In the genomic region with DNA sequence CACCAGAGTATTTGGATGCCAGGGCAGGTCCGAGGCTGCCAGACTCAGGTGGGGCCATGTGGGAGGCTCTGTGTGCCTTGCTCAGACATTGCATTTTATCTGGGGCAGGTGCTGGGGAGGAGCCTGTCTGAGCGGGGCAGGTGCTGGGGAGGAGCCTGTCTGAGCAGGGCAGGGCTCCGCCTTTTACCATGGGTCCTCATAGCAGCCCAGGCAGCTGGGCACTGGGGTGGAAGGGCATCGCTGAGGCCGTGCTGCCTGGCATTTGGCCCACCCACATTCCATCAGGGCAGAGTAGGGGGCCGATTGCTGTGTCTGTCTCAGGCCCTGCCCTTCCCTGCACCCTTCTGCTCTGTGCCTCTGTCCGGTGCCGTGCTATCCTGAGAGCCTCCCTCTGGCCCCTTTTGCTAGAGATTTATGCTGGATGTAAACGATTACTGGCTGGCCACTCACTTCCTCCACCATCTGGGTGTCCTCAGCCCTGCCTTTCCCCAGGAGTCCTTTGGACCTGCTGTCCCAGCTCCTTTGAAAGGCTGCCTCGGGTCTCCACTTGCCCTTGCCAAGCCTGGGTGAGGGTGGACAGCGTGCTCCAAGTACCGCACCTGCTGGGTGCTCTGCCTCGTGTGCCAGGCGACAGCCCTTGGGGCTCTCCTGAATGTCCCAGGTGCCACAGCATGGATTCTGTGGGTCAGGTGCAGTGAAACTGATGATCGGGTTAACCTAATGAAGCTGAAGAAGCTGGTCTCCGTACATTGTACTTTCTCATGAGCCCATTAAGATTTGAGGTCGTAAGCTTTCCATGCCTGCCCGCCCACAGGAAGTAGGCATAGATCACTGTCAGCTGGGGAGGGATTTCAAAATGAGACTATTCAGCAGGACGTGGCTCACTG, we compare ENCODE assay signal across 9 cellular contexts.
DNase-seq lines count a peak whose midpoint lies in the region; ATAC-seq lines count a peak whose summit lies in the region.
"Had no signal": no experiment of that assay in that cellular context is flagged by ENCODE, and none has a peak within 500 bp of the region (broad histone marks: within the 10 kb centered on the region; RNA-seq: fewer than 3 reads in every experiment).

No MANE protein-coding gene starts in this region.

- DNase-seq in DMS79 treated with DMSO at 0.1 percent for 48 hours (lab: John Stamatoyannopoulos, UW), result peak; percentile 60
- peak; percentile 97 for DNase-seq in NCI-H1436 (lab: John Stamatoyannopoulos, UW)
- DNase-seq in activated naive CD8-positive, alpha-beta T cell treated with anti-CD3 and anti-CD28 coated beads, Interleukin-2, amount 50 U/mL, for 24 hours, result no peak
- no peak for DNase-seq in cortex of kidney (lab: John Stamatoyannopoulos, UW)
- no peak for DNase-seq in HuH-7.5 (ENCODE audit: low spot score)
- no peak for DNase-seq in Karpas-422

- H3K79me2 ChIP-seq in Karpas-422 (ENCODE audit: low read length), result peaks cover 12% of the 10 kb centered on the region; the same call in 1 of the 2 replicates

- no peaks in the 10 kb centered on the region for H4K20me1 ChIP-seq in Karpas-422 (ENCODE audit: insufficient read depth, low read depth, low read length)

- H3K4me1 ChIP-seq in mucosa of rectum (ENCODE audit: control insufficient read depth in 2 of 2, insufficient read depth in 2 of 2, low read length in 2 of 2), result peaks cover 3 to 25% of the 10 kb centered on the region in 2 donors
- H3K4me1 ChIP-seq in Karpas-422 (ENCODE audit: low read length), result peaks cover 12% of the 10 kb centered on the region

- ATAC-seq in activated naive CD8-positive, alpha-beta T cell treated with anti-CD3 and anti-CD28 coated beads, Interleukin-2, amount 50 U/mL, for 24 hours, result no peak
- no peak for ATAC-seq in GM18909 (IDR thresholded peaks at IDR 0.05; ENCODE audit: poor library complexity, unreplicated experiment)

- H3K27me3 Mint-ChIP-seq in activated naive CD8-positive, alpha-beta T cell treated with anti-CD3 and anti-CD28 coated beads, Interleukin-2, amount 50 U/mL, for 24 hours, result no peaks in the 10 kb centered on the region
- H3K27me3 Mint-ChIP-seq: activated naive CD8-positive, alpha-beta T cell had no signal

- H3K9me2 ChIP-seq in Karpas-422 (replicated peaks; ENCODE audit: insufficient read depth, low read length), result no peaks in the 10 kb centered on the region

- no peaks in the 10 kb centered on the region for H3K9me3 Mint-ChIP-seq in activated naive CD8-positive, alpha-beta T cell treated with anti-CD3 and anti-CD28 coated beads, Interleukin-2, amount 50 U/mL, for 24 hours

- H3K9ac ChIP-seq in mucosa of rectum (ENCODE audit: low read depth in 1 of 2, low read length in 2 of 2), result peak overlapping the region in 1 of 2 donors; percentile 55
- H3K9ac ChIP-seq in Karpas-422 (ENCODE audit: low read length), result no peak overlapping the region

- H3K27me3 ChIP-seq in mucosa of rectum (ENCODE audit: control insufficient read depth in 2 of 2, insufficient read depth in 2 of 2, low read length in 2 of 2) (no peaks in the 10 kb centered on the region), Karpas-422 (ENCODE audit: low read length) (no peaks in the 10 kb centered on the region)

- no peak overlapping the region for H3K4me2 ChIP-seq in Karpas-422 (ENCODE audit: low read depth, low read length, poor library complexity, severe bottlenecking)

- H3K4me3 Mint-ChIP-seq in activated naive CD8-positive, alpha-beta T cell treated with anti-CD3 and anti-CD28 coated beads, Interleukin-2, amount 50 U/mL, for 24 hours, result no peak overlapping the region
- H3K4me3 Mint-ChIP-seq: activated naive CD8-positive, alpha-beta T cell had no signal

- H3K36me3 Mint-ChIP-seq in activated naive CD8-positive, alpha-beta T cell treated with anti-CD3 and anti-CD28 coated beads, Interleukin-2, amount 50 U/mL, for 24 hours (ENCODE audit: low read depth), result peaks cover under 1% of the 10 kb centered on the region
- H3K36me3 Mint-ChIP-seq: activated naive CD8-positive, alpha-beta T cell had no signal

- H3K9me3 ChIP-seq in mucosa of rectum (ENCODE audit: control insufficient read depth in 2 of 2, low read length in 2 of 2) (no peaks in the 10 kb centered on the region), Karpas-422 (ENCODE audit: low read length) (no peaks in the 10 kb centered on the region)

- H3K4me3 ChIP-seq in mucosa of rectum (ENCODE audit: low read length in 2 of 2), result no peak overlapping the region
- H3K4me3 ChIP-seq in Karpas-422 (ENCODE audit: low read length), result no peak overlapping the region

- peak overlapping the region; percentile 72 for H3K27ac Mint-ChIP-seq in activated naive CD8-positive, alpha-beta T cell treated with anti-CD3 and anti-CD28 coated beads, Interleukin-2, amount 50 U/mL, for 24 hours

- H3K4me1 Mint-ChIP-seq in activated naive CD8-positive, alpha-beta T cell treated with anti-CD3 and anti-CD28 coated beads, Interleukin-2, amount 50 U/mL, for 24 hours, result peaks cover 31% of the 10 kb centered on the region

- no peak overlapping the region for H2AFZ ChIP-seq in Karpas-422 (ENCODE audit: low read length)

- H3K27ac ChIP-seq in mucosa of rectum (ENCODE audit: low read depth in 2 of 2, low read length in 2 of 2), result peak overlapping the region; percentile 12 to 60
- H3K27ac ChIP-seq in Karpas-422 (ENCODE audit: low read length), result no peak overlapping the region

- H3K36me3 ChIP-seq in mucosa of rectum (ENCODE audit: control insufficient read depth in 2 of 2, insufficient read depth in 2 of 2, low read length in 2 of 2), result no peaks in the 10 kb centered on the region
- no peaks in the 10 kb centered on the region for H3K36me3 ChIP-seq in Karpas-422 (ENCODE audit: insufficient read depth, low read length)

Comparison
In these comparisons a context has a peak if more than half of its experiments do, and no peak if none do; other contexts are left out.
1. DNase-seq: peak in DMS79 treated with DMSO at 0.1 percent for 48 hours (single experiment) and NCI-H1436 (single experiment); none in activated naive CD8-positive, alpha-beta T cell treated with anti-CD3 and anti-CD28 coated beads, Interleukin-2, amount 50 U/mL, for 24 hours (single experiment), cortex of kidney (single experiment), HuH-7.5 (single experiment) and Karpas-422 (single experiment).